In the genomic region with DNA sequence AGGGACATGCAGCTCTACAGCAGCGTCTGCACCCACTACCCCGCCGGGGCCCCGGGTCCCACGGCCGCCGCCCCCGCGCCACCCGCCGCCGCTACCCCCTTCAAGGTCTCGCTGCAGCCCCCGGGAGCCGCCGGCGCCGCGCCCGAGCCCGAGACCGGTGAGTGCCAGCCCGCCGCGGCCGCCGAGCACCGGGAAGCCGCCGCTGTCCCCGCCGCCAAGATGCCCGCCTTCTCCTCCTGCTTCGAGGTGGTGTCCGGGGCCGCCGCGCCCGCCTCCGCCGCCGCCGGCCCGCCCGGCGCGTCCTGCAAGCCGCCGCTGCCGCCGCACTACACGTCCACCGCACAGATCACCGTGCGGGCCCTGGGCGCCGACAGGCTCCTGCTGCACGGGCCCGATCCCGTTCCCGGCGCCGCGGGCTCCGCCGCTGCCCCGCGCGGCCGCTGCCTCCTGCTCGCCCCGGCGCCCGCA, we compare ENCODE assay signal across 8 cellular contexts. TPM values are rescaled to one million over a fixed set of nuclear protein-coding genes. Genes with fewer than 3 reads are reported as not detected.
A peak's percentile ranks its signal among the peaks of the same experiment; 100 is the strongest.
DNase-seq lines count a peak whose midpoint lies in the region; ATAC-seq and TF ChIP-seq lines count a peak whose summit lies in the region.

No MANE protein-coding gene starts in this region.

- peak; percentile 50 for DNase-seq in activated CD4-positive, alpha-beta T cell treated with anti-CD3 and anti-CD28 coated beads for 36 hours
- no peak for DNase-seq in activated CD4-positive, alpha-beta T cell treated with anti-CD3 and anti-CD28 coated beads for 48 hours
- DNase-seq in HFF-Myc (ENCODE audit: extremely low read depth, low read depth) = no peak
- peak in 2 of 3 donors; percentile 50 to 74 for DNase-seq in Peyer's patch
- peak; percentile 47 for DNase-seq in effector CD8-positive, alpha-beta T cell (lab: John Stamatoyannopoulos, UW)
- DNase-seq in neural crest cell (ENCODE audit: low read depth, low spot score) = peak; percentile 22
- no peak for DNase-seq in NCI-H1048 (lab: John Stamatoyannopoulos, UW)

- H3K36me3 Mint-ChIP-seq in activated CD4-positive, alpha-beta T cell treated with anti-CD3 and anti-CD28 coated beads for 36 hours (ENCODE audit: low read depth) = peaks cover 9% of the 10 kb centered on the region
- H3K36me3 Mint-ChIP-seq in neural crest cell (ENCODE audit: low read depth) = no peaks in the 10 kb centered on the region

- CTCF ChIA-PET in activated CD4-positive, alpha-beta T cell treated with anti-CD3 and anti-CD28 coated beads for 36 hours (lab: Charles Lee) = interaction anchor here (1.7 kb wide), 1 partner anchor 125 kb away, joined by 7 read pairs; no protein-coding TSS in a partner anchor

- no peaks in the 10 kb centered on the region for H3K9me3 Mint-ChIP-seq in activated CD4-positive, alpha-beta T cell treated with anti-CD3 and anti-CD28 coated beads for 36 hours (ENCODE audit: low read depth)
- no peaks in the 10 kb centered on the region for H3K9me3 Mint-ChIP-seq in neural crest cell

- no peak for TF ChIP-seq POLR2A in Peyer's patch (IDR thresholded peaks at IDR 0.05)

- H3K27me3 Mint-ChIP-seq in activated CD4-positive, alpha-beta T cell treated with anti-CD3 and anti-CD28 coated beads for 36 hours = no peaks in the 10 kb centered on the region
- H3K27me3 Mint-ChIP-seq in neural crest cell (ENCODE audit: low read depth) = peaks cover 11% of the 10 kb centered on the region

- H3K36me3 ChIP-seq in Peyer's patch = peaks cover 0 to 10% (median 0%) of the 10 kb centered on the region in 3 donors

- TF ChIP-seq CTCF in HFF-Myc (IDR thresholded peaks at IDR 0.05; ENCODE audit: low read depth, low read length, missing control alignments) (no peak), Peyer's patch (IDR thresholded peaks at IDR 0.05) (no peak), neural crest cell (conservative IDR thresholded peaks at IDR 0.05) (no peak)

- H3K27ac Mint-ChIP-seq in activated CD4-positive, alpha-beta T cell treated with anti-CD3 and anti-CD28 coated beads for 36 hours = no peak overlapping the region
- no peak overlapping the region for H3K27ac Mint-ChIP-seq in neural crest cell (ENCODE audit: unreplicated experiment)

- H3K9me3 ChIP-seq in Peyer's patch = no peaks in the 10 kb centered on the region

- peak; percentile 3 for ATAC-seq in activated CD4-positive, alpha-beta T cell treated with anti-CD3 and anti-CD28 coated beads for 36 hours
- no peak for ATAC-seq in GM21737 (IDR thresholded peaks at IDR 0.05; ENCODE audit: unreplicated experiment)

- H3K4me1 ChIP-seq in Peyer's patch = peaks cover 0 to 26% (median 4%) of the 10 kb centered on the region in 4 donors

- intact Hi-C loops in activated CD4-positive, alpha-beta T cell treated with anti-CD3 and anti-CD28 coated beads for 36 hours (cut with DNase I, micrococcal nuclease) = loop anchor here (1.0 to 5.0 kb wide), 8 partner anchors 27 to 1577 kb away; a partner anchor contains a TSS

- POLR2A ChIA-PET in activated CD4-positive, alpha-beta T cell treated with anti-CD3 and anti-CD28 coated beads for 36 hours (lab: Charles Lee) = interaction anchor here (0.9 to 1.7 kb wide), 2 partner anchors 9 to 35 kb away, joined by 3 to 6 read pairs; no protein-coding TSS in a partner anchor

- peaks cover 28% of the 10 kb centered on the region for H3K4me1 Mint-ChIP-seq in activated CD4-positive, alpha-beta T cell treated with anti-CD3 and anti-CD28 coated beads for 36 hours
- H3K4me1 Mint-ChIP-seq in neural crest cell = peaks cover 22% of the 10 kb centered on the region

- H3K27me3 ChIP-seq in Peyer's patch = no peaks in the 10 kb centered on the region

- peak overlapping the region; percentile 85 for H3K4me3 Mint-ChIP-seq in activated CD4-positive, alpha-beta T cell treated with anti-CD3 and anti-CD28 coated beads for 36 hours
- H3K4me3 Mint-ChIP-seq in neural crest cell = no peak overlapping the region

- H3K4me3 ChIP-seq in HFF-Myc (replicated peaks; ENCODE audit: low read depth, low read length) (peak overlapping the region; percentile 53), Peyer's patch (peak overlapping the region; percentile 86 to 99 (median 90))

- peak overlapping the region; percentile 94 to 99 (median 96) for H3K27ac ChIP-seq in Peyer's patch

RNA-seq across cellular contexts. Expression of a gene that starts 0.6 kb away (rescaled TPM):
- total RNA-seq in activated CD4-positive, alpha-beta T cell treated with anti-CD3 and anti-CD28 coated beads for 36 hours = 1 to 10 TPM; 5.7 to 6.5 TPM
- 10 to 100 TPM in 1 of 4 donors, 1 to 10 TPM in 3; 5.8 to 11.2 (median 8.3) TPM for total RNA-seq in Peyer's patch
- 2.7 and 3.3 TPM in 2 replicates for total RNA-seq in neural crest cell

Comparison
In these comparisons a context has a peak if more than half of its experiments do, and no peak if none do; other contexts are left out.
1. DNase-seq: peak in activated CD4-positive, alpha-beta T cell treated with anti-CD3 and anti-CD28 coated beads for 36 hours (single experiment), Peyer's patch (2 of 3), effector CD8-positive, alpha-beta T cell (single experiment) and neural crest cell (single experiment); none in activated CD4-positive, alpha-beta T cell treated with anti-CD3 and anti-CD28 coated beads for 48 hours (single experiment), HFF-Myc (single experiment) and NCI-H1048 (single experiment).